ENCODE assay signal across 24 cellular contexts in the genomic region with DNA sequence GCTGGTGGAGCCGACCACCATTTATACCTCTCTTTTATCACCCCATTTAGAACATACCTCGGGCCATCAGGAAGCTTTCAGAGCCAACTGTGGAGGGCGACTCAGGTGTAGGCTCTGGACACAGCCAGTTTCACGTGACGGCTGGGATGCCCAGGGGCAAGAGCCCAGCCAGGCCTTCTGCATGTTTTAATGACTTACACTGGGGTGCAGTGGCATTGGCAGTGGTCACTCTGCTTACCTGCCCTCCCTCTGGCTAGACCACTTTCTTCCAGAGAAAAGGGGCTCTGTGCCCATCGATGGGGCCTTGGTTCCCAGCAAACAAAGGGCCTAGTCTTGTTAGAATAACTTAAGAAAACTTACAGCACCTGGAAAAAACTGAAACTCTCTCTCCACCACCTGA. TPM values are rescaled to one million over a fixed set of nuclear protein-coding genes. Genes with fewer than 3 reads are reported as not detected.
DNase-seq lines count a peak whose midpoint lies in the region; ATAC-seq and TF ChIP-seq lines count a peak whose summit lies in the region.
"Had no signal": no experiment of that assay in that cellular context is flagged by ENCODE, and none has a peak within 500 bp of the region (broad histone marks: within the 10 kb centered on the region; RNA-seq: fewer than 3 reads in every experiment).

No MANE protein-coding gene starts in this region.

- H3K79me2 ChIP-seq in PC-3 (ENCODE audit: low read length) (no peaks in the 10 kb centered on the region), Karpas-422 (ENCODE audit: low read length) (no peaks in the 10 kb centered on the region)

- no peaks in the 10 kb centered on the region for H3F3A ChIP-seq in PC-3 (ENCODE audit: low read length, unreplicated experiment)

- H3K4me3 ChIP-seq in HEK293 (ENCODE audit: low read depth, low read length) (no peak overlapping the region), PC-3 (ENCODE audit: low read length) (no peak overlapping the region), iPS-18a (ENCODE audit: low read length) (peak overlapping the region; percentile 63), brain microvascular endothelial cell (ENCODE audit: low read depth, low read length) (no peak overlapping the region), Karpas-422 (ENCODE audit: low read length) (no peak overlapping the region)
- H3K4me3 ChIP-seq: SK-N-MC had no signal

- H4K20me1 ChIP-seq in PC-3 (ENCODE audit: low read length) (no peaks in the 10 kb centered on the region), Karpas-422 (ENCODE audit: insufficient read depth, low read depth, low read length) (no peaks in the 10 kb centered on the region)

- intact Hi-C loops in PC-3 (cut with micrococcal nuclease) = no loop called here
- intact Hi-C loops in activated naive CD4-positive, alpha-beta T cell treated with anti-CD3 and anti-CD28 coated beads for 36 hours (cut with micrococcal nuclease) = no loop called here

- ATAC-seq in PC-3 = no peak
- ATAC-seq: stimulated activated naive B cell treated with anti-CD40 and anti-IgM and Interleukin-4, amounts not matched to agents 10 μg/mL and 1 μg/mL and 100 μg/mL, for 72 hours had no signal

- no peaks in the 10 kb centered on the region for H3K9me3 Mint-ChIP-seq in progenitor cell of endocrine pancreas (ENCODE audit: low read depth)
- no peaks in the 10 kb centered on the region for H3K9me3 Mint-ChIP-seq in activated naive CD4-positive, alpha-beta T cell treated with anti-CD3 and anti-CD28 coated beads for 36 hours
- H3K9me3 Mint-ChIP-seq: activated naive CD4-positive, alpha-beta T cell treated with anti-CD3 and anti-CD28 coated beads, Interleukin-2, amount 50 U/mL, for 24 hours; CD4-positive, alpha-beta T cell; T-helper 2 cell treated with Interferon-gamma antibody and Interleukin-4, amounts not matched to agents 5 μg/mL and 100 μg/mL, for 36 hours had no signal

- POLR2A ChIA-PET in HEK293 (lab: Yijun Ruan, JAX) (no interaction called here), PC-3 (lab: Charles Lee; ENCODE audit: unreplicated experiment) (no interaction called here)

- BruUV-seq in PC-3 (replicated peaks; lab: Mats Ljungman, UMichigan) = no TSS peak

- H3K27ac Mint-ChIP-seq in progenitor cell of endocrine pancreas = peak overlapping the region; percentile 97
- H3K27ac Mint-ChIP-seq in activated naive CD4-positive, alpha-beta T cell treated with anti-CD3 and anti-CD28 coated beads for 36 hours = no peak overlapping the region
- H3K27ac Mint-ChIP-seq: activated naive CD4-positive, alpha-beta T cell treated with anti-CD3 and anti-CD28 coated beads, Interleukin-2, amount 50 U/mL, for 24 hours; CD4-positive, alpha-beta T cell; stimulated activated naive B cell treated with anti-CD40 and anti-IgM and Interleukin-4, amounts not matched to agents 10 μg/mL and 1 μg/mL and 100 μg/mL, for 72 hours; T-helper 2 cell treated with Interferon-gamma antibody and Interleukin-4, amounts not matched to agents 5 μg/mL and 100 μg/mL, for 36 hours had no signal

- H3K4me3 Mint-ChIP-seq in progenitor cell of endocrine pancreas (ENCODE audit: low read depth) = peak overlapping the region; percentile 83
- no peak overlapping the region for H3K4me3 Mint-ChIP-seq in activated naive CD4-positive, alpha-beta T cell treated with anti-CD3 and anti-CD28 coated beads for 36 hours
- H3K4me3 Mint-ChIP-seq: activated naive CD4-positive, alpha-beta T cell treated with anti-CD3 and anti-CD28 coated beads, Interleukin-2, amount 50 U/mL, for 24 hours; CD4-positive, alpha-beta T cell; stimulated activated naive B cell treated with anti-CD40 and anti-IgM and Interleukin-4, amounts not matched to agents 10 μg/mL and 1 μg/mL and 100 μg/mL, for 72 hours; T-helper 2 cell treated with Interferon-gamma antibody and Interleukin-4, amounts not matched to agents 5 μg/mL and 100 μg/mL, for 36 hours had no signal

- H3K9ac ChIP-seq in PC-3 (ENCODE audit: low read length) (no peak overlapping the region), iPS-18a (ENCODE audit: low read length) (peak overlapping the region; percentile 12), Karpas-422 (ENCODE audit: low read length) (no peak overlapping the region)
- H3K9ac ChIP-seq: KMS-11 had no signal

- no peak for DNase-seq in PC-3
- no peak for DNase-seq in progenitor cell of endocrine pancreas (ENCODE audit: low spot score, unreplicated experiment)
- DNase-seq in brain microvascular endothelial cell = no peak
- DNase-seq in activated naive CD4-positive, alpha-beta T cell treated with anti-CD3 and anti-CD28 coated beads for 36 hours = no peak
- no peak for DNase-seq in Karpas-422
- DNase-seq: activated CD4-positive, alpha-beta T cell treated with anti-CD3 and anti-CD28 coated beads for 48 hours; dermis blood vessel endothelial cell; kidney glomerular epithelial cell; NCI-H1694 treated with DMSO at 0.1 percent for 48 hours; retina; spleen; stimulated activated CD4-positive, alpha-beta T cell treated with anti-CD3 and anti-CD28 coated beads, Interleukin-4, amount 100 ng/mL, for 1 hour; stimulated activated naive B cell treated with anti-CD40 and anti-IgM and Interleukin-4, amounts not matched to agents 10 μg/mL and 1 μg/mL and 100 μg/mL, for 72 hours had no signal

- H2AFZ ChIP-seq in PC-3 (ENCODE audit: low read length) = no peak overlapping the region
- H2AFZ ChIP-seq in Karpas-422 (ENCODE audit: low read length) = no peak overlapping the region

- peaks cover 2% of the 10 kb centered on the region for H3K27me3 Mint-ChIP-seq in progenitor cell of endocrine pancreas
- peaks cover 24% of the 10 kb centered on the region for H3K27me3 Mint-ChIP-seq in activated naive CD4-positive, alpha-beta T cell treated with anti-CD3 and anti-CD28 coated beads for 36 hours (ENCODE audit: low read depth)

- no peaks in the 10 kb centered on the region for H3K27me3 ChIP-seq in PC-3 (ENCODE audit: low read length)
- no peaks in the 10 kb centered on the region for H3K27me3 ChIP-seq in iPS-18a (ENCODE audit: control insufficient read depth, insufficient read depth, low read length)
- H3K27me3 ChIP-seq in brain microvascular endothelial cell (replicated peaks) = no peaks in the 10 kb centered on the region
- no peaks in the 10 kb centered on the region for H3K27me3 ChIP-seq in Karpas-422 (ENCODE audit: low read length)

- H3K4me1 Mint-ChIP-seq in progenitor cell of endocrine pancreas (ENCODE audit: low read depth) = peaks cover 30% of the 10 kb centered on the region
- H3K4me1 Mint-ChIP-seq in activated naive CD4-positive, alpha-beta T cell treated with anti-CD3 and anti-CD28 coated beads for 36 hours (ENCODE audit: low read depth) = no peaks in the 10 kb centered on the region
- H3K4me1 Mint-ChIP-seq: activated naive CD4-positive, alpha-beta T cell treated with anti-CD3 and anti-CD28 coated beads, Interleukin-2, amount 50 U/mL, for 24 hours; stimulated activated naive B cell treated with anti-CD40 and anti-IgM and Interleukin-4, amounts not matched to agents 10 μg/mL and 1 μg/mL and 100 μg/mL, for 72 hours had no signal

- no peaks in the 10 kb centered on the region for H3K9me2 ChIP-seq in PC-3 (replicated peaks; ENCODE audit: low read length)
- no peaks in the 10 kb centered on the region for H3K9me2 ChIP-seq in Karpas-422 (replicated peaks; ENCODE audit: insufficient read depth, low read length)

- H3K9me3 ChIP-seq in HEK293 (ENCODE audit: control insufficient read depth, insufficient read depth, low read depth, low read length) = no peaks in the 10 kb centered on the region
- no peaks in the 10 kb centered on the region for H3K9me3 ChIP-seq in PC-3 (ENCODE audit: low read length)
- no peaks in the 10 kb centered on the region for H3K9me3 ChIP-seq in iPS-18a (ENCODE audit: control insufficient read depth, low read depth, low read length)
- no peaks in the 10 kb centered on the region for H3K9me3 ChIP-seq in Karpas-422 (ENCODE audit: low read length)

- peaks cover 0 to 38% of the 10 kb centered on the region in 2 experiments; a peak in 1 of 3 replicates for H3K36me3 ChIP-seq in HEK293 (ENCODE audit: control insufficient read depth in 2 of 2, insufficient read depth in 1 of 2, low read length in 2 of 2)
- H3K36me3 ChIP-seq in PC-3 (ENCODE audit: low read depth, low read length) = no peaks in the 10 kb centered on the region
- peaks cover 3% of the 10 kb centered on the region for H3K36me3 ChIP-seq in iPS-18a (ENCODE audit: control insufficient read depth, low read depth, low read length)
- no peaks in the 10 kb centered on the region for H3K36me3 ChIP-seq in brain microvascular endothelial cell (replicated peaks)
- no peaks in the 10 kb centered on the region for H3K36me3 ChIP-seq in Karpas-422 (ENCODE audit: insufficient read depth, low read length)

- CTCF ChIA-PET in HEK293 (lab: Yijun Ruan, JAX) = interaction anchor here (0.8 to 3.5 kb wide), 3 partner anchors 11 to 497 kb away, joined by 5 to 18 read pairs (median 5); no protein-coding TSS in a partner anchor
- CTCF ChIA-PET in PC-3 (lab: Charles Lee) = no interaction called here
- CTCF ChIA-PET in activated naive CD4-positive, alpha-beta T cell treated with anti-CD3 and anti-CD28 coated beads for 36 hours (lab: Charles Lee) = interaction anchor here (0.6 kb wide), 1 partner anchor 11 kb away, joined by 3 read pairs; no protein-coding TSS in a partner anchor

- no peak for TF ChIP-seq CTCF in HEK293 (tag by site-specific recombination; IDR thresholded peaks at IDR 0.05)
- TF ChIP-seq CTCF in PC-3 (conservative IDR thresholded peaks at IDR 0.05; ENCODE audit: low read depth, low read length) = no peak
- TF ChIP-seq CTCF in progenitor cell of endocrine pancreas (IDR thresholded peaks at IDR 0.05; ENCODE audit: unreplicated experiment) = no peak
- no peak for TF ChIP-seq CTCF in brain microvascular endothelial cell (IDR thresholded peaks at IDR 0.05; ENCODE audit: low read depth, low read length, missing control alignments)

- H3K4me1 ChIP-seq in HEK293 (ENCODE audit: control insufficient read depth, insufficient read depth, low read length) = peaks cover 3% of the 10 kb centered on the region; the same call in 1 of the 2 replicates
- H3K4me1 ChIP-seq in PC-3 (ENCODE audit: insufficient read depth, low read length) = peaks cover 24% of the 10 kb centered on the region
- peaks cover 21% of the 10 kb centered on the region for H3K4me1 ChIP-seq in iPS-18a (ENCODE audit: control insufficient read depth, low read depth, low read length)
- H3K4me1 ChIP-seq in Karpas-422 (ENCODE audit: low read length) = no peaks in the 10 kb centered on the region
- H3K4me1 ChIP-seq: spleen had no signal

- peaks cover 16% of the 10 kb centered on the region for H3K36me3 Mint-ChIP-seq in progenitor cell of endocrine pancreas (ENCODE audit: insufficient read depth)
- no peaks in the 10 kb centered on the region for H3K36me3 Mint-ChIP-seq in activated naive CD4-positive, alpha-beta T cell treated with anti-CD3 and anti-CD28 coated beads for 36 hours (ENCODE audit: low read depth)
- H3K36me3 Mint-ChIP-seq: activated naive CD4-positive, alpha-beta T cell treated with anti-CD3 and anti-CD28 coated beads, Interleukin-2, amount 50 U/mL, for 24 hours; stimulated activated naive B cell treated with anti-CD40 and anti-IgM and Interleukin-4, amounts not matched to agents 10 μg/mL and 1 μg/mL and 100 μg/mL, for 72 hours had no signal

- H3K4me2 ChIP-seq in PC-3 (ENCODE audit: low read length) (0 out of 2 replicates have a peak overlapping the region, but pooled peaks have one; percentile 5), Karpas-422 (ENCODE audit: low read depth, low read length, poor library complexity, severe bottlenecking) (no peak overlapping the region)
- H3K4me2 ChIP-seq: KMS-11 had no signal

- in situ Hi-C loops in brain microvascular endothelial cell (cut with HindIII; ENCODE audit: low pct_ligation_motif_present, low sequenced_read_pairs) = no loop called here

- H3K27ac ChIP-seq in HEK293 (ENCODE audit: extremely low read depth, low read depth, low read length) = no peak overlapping the region
- H3K27ac ChIP-seq in PC-3 (ENCODE audit: low read length) = no peak overlapping the region
- H3K27ac ChIP-seq in iPS-18a (ENCODE audit: low read length) = no peak overlapping the region
- H3K27ac ChIP-seq in brain microvascular endothelial cell = no peak overlapping the region
- no peak overlapping the region for H3K27ac ChIP-seq in Karpas-422 (ENCODE audit: low read length)
- H3K27ac ChIP-seq: KMS-11, SK-N-MC, spleen had no signal

RNA-seq across cellular contexts. Expression of a gene that starts 50.0 kb away (rescaled TPM):
- total RNA-seq in PC-3 (2014; rRNA removed) (not detected in 2 replicates), progenitor cell of endocrine pancreas (not detected in 2 replicates)
- total RNA-seq in activated naive CD4-positive, alpha-beta T cell treated with anti-CD3 and anti-CD28 coated beads for 36 hours = not detected
- total RNA-seq in Karpas-422 (2014; rRNA removed; shearing (Covaris generic); ENCODE audit: low replicate concordance) = not detected in 2 replicates
- total RNA-seq: CD4-positive, alpha-beta T cell; dermis blood vessel endothelial cell; endothelial cell of umbilical vein; lung microvascular endothelial cell; osteoblast; temporal lobe had no signal
